8 cellular contexts compared by ENCODE assay signal in genomic region chr2:152861349-152861942, GRCh38.
A peak's percentile ranks its signal among the peaks of the same experiment; 100 is the strongest.
DNase-seq lines count a peak whose midpoint lies in the region; ATAC-seq and TF ChIP-seq lines count a peak whose summit lies in the region.

No MANE protein-coding gene starts in this region.

- no peak for ATAC-seq in body of pancreas

- no peaks in the 10 kb centered on the region for H3F3A ChIP-seq in Loucy (ENCODE audit: low read depth)

- H3K9me3 Mint-ChIP-seq in mesothelial cell of epicardium, result peaks cover 25% of the 10 kb centered on the region

- H3K36me3 ChIP-seq in Loucy (ENCODE audit: insufficient read depth, low read length) (no peaks in the 10 kb centered on the region), body of pancreas (replicated peaks in 1 of 2; ENCODE audit: insufficient read depth in 1 of 2, low read depth in 2 of 2) (no peaks in the 10 kb centered on the region)

- DNase-seq in AG08396 (ENCODE audit: low spot score) (peak; percentile 36), GM12864 (ENCODE audit: low read depth) (no peak), body of pancreas (peak; percentile 16 to 44 (median 38)), mesothelial cell of epicardium (ENCODE audit: low spot score in 2 of 2, unreplicated experiment in 2 of 2) (no peak), T-helper 1 cell (no peak), cortex of kidney (lab: John Stamatoyannopoulos, UW) (no peak), midbrain (lab: John Stamatoyannopoulos, UW) (no peak)

- peaks cover 13% of the 10 kb centered on the region; the same call in 1 of the 2 replicates for H3K9me3 ChIP-seq in Loucy (ENCODE audit: insufficient read depth, low read depth, low read length)
- no peaks in the 10 kb centered on the region for H3K9me3 ChIP-seq in body of pancreas

- H3K4me1 Mint-ChIP-seq in mesothelial cell of epicardium, result peaks cover 12% of the 10 kb centered on the region

- H3K4me1 ChIP-seq in Loucy (ENCODE audit: insufficient read depth, low read length, poor library complexity, severe bottlenecking) (no peaks in the 10 kb centered on the region), body of pancreas (no peaks in the 10 kb centered on the region)

- no peak overlapping the region for H3K27ac ChIP-seq in body of pancreas

- TF ChIP-seq POLR2A in body of pancreas (IDR thresholded peaks at IDR 0.05), result no peak

- no peaks in the 10 kb centered on the region for H3K9me2 ChIP-seq in Loucy (replicated peaks; ENCODE audit: low read depth, low read length)

- H3K27ac Mint-ChIP-seq in mesothelial cell of epicardium, result no peak overlapping the region

- no peaks in the 10 kb centered on the region for H3K79me2 ChIP-seq in Loucy (ENCODE audit: insufficient read depth, low read length)

- H3K27me3 ChIP-seq in Loucy (ENCODE audit: insufficient read depth, low read length, poor library complexity, severe bottlenecking) (no peaks in the 10 kb centered on the region), body of pancreas (no peaks in the 10 kb centered on the region)

- H3K27me3 Mint-ChIP-seq in mesothelial cell of epicardium (ENCODE audit: low read depth), result peaks cover 3% of the 10 kb centered on the region

- TF ChIP-seq CTCF in GM12864 (IDR thresholded peaks at IDR 0.05; ENCODE audit: low read depth, low read length, missing control alignments) (peak; percentile 74), Loucy (conservative IDR thresholded peaks at IDR 0.05; ENCODE audit: low read length) (peak; percentile 75), body of pancreas (IDR thresholded peaks at IDR 0.05) (peak; percentile 18 to 55 (median 51)), mesothelial cell of epicardium (IDR thresholded peaks at IDR 0.05; ENCODE audit: unreplicated experiment) (peak; percentile 47)

- intact Hi-C loops in body of pancreas (cut with DNase I), result no loop called here

- no peak overlapping the region for H3K4me3 ChIP-seq in GM12864 (ENCODE audit: low read depth, low read length)
- no peak overlapping the region for H3K4me3 ChIP-seq in Loucy (ENCODE audit: low read length, poor library complexity, severe bottlenecking)
- no peak overlapping the region for H3K4me3 ChIP-seq in body of pancreas

- 48 to 49% methylated on average over 6 of the region's 6 CpGs for WGBS in body of pancreas, 2 donors

- H2AFZ ChIP-seq in Loucy (ENCODE audit: low read length), result no peak overlapping the region

- no peaks in the 10 kb centered on the region for H4K20me1 ChIP-seq in Loucy (ENCODE audit: insufficient read depth, low read length, poor library complexity, severe bottlenecking)

- H3K4me3 Mint-ChIP-seq in mesothelial cell of epicardium, result no peak overlapping the region

- peaks cover 3% of the 10 kb centered on the region for H3K36me3 Mint-ChIP-seq in mesothelial cell of epicardium

- H3K9ac ChIP-seq in Loucy (ENCODE audit: low read depth, low read length, poor library complexity, severe bottlenecking), result no peak overlapping the region

- no peak overlapping the region for H3K4me2 ChIP-seq in Loucy (ENCODE audit: low read depth, low read length, poor library complexity, severe bottlenecking)

Comparison
In these comparisons a context has a peak if more than half of its experiments do, and no peak if none do; other contexts are left out.
1. DNase-seq: peak in AG08396 (single experiment) and body of pancreas (4 of 4); none in GM12864 (single experiment), mesothelial cell of epicardium (0 of 2), T-helper 1 cell (0 of 5), cortex of kidney (single experiment) and midbrain (single experiment).
2. Peak in every context shown above with its lines, with median percentiles within 50 percentile points of each other: CTCF ChIP-seq.